ENCODE assay signal across 1 cellular context in genomic region chr10:60846173-60846572, GRCh38.
TF ChIP-seq lines count a peak whose summit lies in the region.

No MANE protein-coding gene starts in this region.

TF ChIP-seq in SK-N-SH, 30 proteins besides CTCF, POLR2A, EP300 and RAD21 (continued from another document):
- TF ChIP-seq, protein P1, sequence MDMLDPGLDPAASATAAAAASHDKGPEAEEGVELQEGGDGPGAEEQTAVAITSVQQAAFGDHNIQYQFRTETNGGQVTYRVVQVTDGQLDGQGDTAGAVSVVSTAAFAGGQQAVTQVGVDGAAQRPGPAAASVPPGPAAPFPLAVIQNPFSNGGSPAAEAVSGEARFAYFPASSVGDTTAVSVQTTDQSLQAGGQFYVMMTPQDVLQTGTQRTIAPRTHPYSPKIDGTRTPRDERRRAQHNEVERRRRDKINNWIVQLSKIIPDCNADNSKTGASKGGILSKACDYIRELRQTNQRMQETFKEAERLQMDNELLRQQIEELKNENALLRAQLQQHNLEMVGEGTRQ (IDR thresholded peaks at IDR 0.05; ENCODE audit: borderline replicate concordance, low read depth, low read length), result no peak
- no peak for TF ChIP-seq CHD2 (IDR thresholded peaks at IDR 0.05; ENCODE audit: low read length, partially characterized antibody)
- peak; percentile 29; the same call in 1 of the 2 replicates for TF ChIP-seq JUND (IDR thresholded peaks at IDR 0.05)
- TF ChIP-seq FOXM1 (IDR thresholded peaks at IDR 0.05; ENCODE audit: low read depth), result no peak
- TF ChIP-seq YY1 (IDR thresholded peaks at IDR 0.05; ENCODE audit: low read depth), result no peak
- TF ChIP-seq, protein P2, sequence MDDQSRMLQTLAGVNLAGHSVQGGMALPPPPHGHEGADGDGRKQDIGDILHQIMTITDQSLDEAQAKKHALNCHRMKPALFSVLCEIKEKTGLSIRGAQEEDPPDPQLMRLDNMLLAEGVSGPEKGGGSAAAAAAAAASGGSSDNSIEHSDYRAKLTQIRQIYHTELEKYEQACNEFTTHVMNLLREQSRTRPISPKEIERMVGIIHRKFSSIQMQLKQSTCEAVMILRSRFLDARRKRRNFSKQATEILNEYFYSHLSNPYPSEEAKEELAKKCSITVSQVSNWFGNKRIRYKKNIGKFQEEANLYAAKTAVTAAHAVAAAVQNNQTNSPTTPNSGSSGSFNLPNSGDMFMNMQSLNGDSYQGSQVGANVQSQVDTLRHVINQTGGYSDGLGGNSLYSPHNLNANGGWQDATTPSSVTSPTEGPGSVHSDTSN (IDR thresholded peaks at IDR 0.05), result no peak; the same call in 1 of the 2 replicates
- no peak for TF ChIP-seq ZBTB33 (IDR thresholded peaks at IDR 0.05; ENCODE audit: borderline replicate concordance, low read depth)
- TF ChIP-seq RCOR1 (IDR thresholded peaks at IDR 0.05; ENCODE audit: low read length), result no peak
- no peak for TF ChIP-seq SIN3A (IDR thresholded peaks at IDR 0.05; ENCODE audit: borderline replicate concordance, low read depth, low read length)
